In the genomic region with DNA sequence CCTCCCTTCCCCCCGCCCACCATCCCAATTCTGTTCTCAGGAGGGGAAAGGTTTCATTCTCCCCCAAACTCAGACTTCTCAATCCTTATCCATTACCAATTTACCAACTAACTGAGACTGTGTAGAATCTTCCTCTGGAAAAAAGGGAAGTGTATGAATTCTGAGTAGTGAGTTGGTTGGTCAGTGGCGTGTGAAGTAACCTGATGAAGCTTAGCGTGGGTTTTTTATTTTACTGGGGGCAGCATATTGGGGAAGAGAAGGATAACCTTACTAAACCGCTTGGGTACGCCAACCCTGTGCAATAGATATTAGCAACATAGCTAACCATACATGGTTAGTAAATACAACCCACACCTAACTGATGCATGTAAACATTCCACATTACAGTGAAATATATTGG, we compare ENCODE assay signal across 1 cellular context.
TF ChIP-seq lines count a peak whose summit lies in the region.

No MANE protein-coding gene starts in this region.

TF ChIP-seq in HCT116, 20 proteins besides CTCF, POLR2A, EP300 and RAD21 (continued from another document):
- TF ChIP-seq, protein P1, sequence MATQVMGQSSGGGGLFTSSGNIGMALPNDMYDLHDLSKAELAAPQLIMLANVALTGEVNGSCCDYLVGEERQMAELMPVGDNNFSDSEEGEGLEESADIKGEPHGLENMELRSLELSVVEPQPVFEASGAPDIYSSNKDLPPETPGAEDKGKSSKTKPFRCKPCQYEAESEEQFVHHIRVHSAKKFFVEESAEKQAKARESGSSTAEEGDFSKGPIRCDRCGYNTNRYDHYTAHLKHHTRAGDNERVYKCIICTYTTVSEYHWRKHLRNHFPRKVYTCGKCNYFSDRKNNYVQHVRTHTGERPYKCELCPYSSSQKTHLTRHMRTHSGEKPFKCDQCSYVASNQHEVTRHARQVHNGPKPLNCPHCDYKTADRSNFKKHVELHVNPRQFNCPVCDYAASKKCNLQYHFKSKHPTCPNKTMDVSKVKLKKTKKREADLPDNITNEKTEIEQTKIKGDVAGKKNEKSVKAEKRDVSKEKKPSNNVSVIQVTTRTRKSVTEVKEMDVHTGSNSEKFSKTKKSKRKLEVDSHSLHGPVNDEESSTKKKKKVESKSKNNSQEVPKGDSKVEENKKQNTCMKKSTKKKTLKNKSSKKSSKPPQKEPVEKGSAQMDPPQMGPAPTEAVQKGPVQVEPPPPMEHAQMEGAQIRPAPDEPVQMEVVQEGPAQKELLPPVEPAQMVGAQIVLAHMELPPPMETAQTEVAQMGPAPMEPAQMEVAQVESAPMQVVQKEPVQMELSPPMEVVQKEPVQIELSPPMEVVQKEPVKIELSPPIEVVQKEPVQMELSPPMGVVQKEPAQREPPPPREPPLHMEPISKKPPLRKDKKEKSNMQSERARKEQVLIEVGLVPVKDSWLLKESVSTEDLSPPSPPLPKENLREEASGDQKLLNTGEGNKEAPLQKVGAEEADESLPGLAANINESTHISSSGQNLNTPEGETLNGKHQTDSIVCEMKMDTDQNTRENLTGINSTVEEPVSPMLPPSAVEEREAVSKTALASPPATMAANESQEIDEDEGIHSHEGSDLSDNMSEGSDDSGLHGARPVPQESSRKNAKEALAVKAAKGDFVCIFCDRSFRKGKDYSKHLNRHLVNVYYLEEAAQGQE (IDR thresholded peaks at IDR 0.05; ENCODE audit: low read depth) = no peak
- TF ChIP-seq ZNF274 (IDR thresholded peaks at IDR 0.05; ENCODE audit: low read depth, low read length) (no peak), CBX3 (IDR thresholded peaks at IDR 0.05; ENCODE audit: low read depth) (no peak), YY1 (IDR thresholded peaks at IDR 0.05; ENCODE audit: extremely low read depth, insufficient replicate concordance, low read depth, low read length) (no peak), SRF (IDR thresholded peaks at IDR 0.05; ENCODE audit: low read depth) (no peak), SIN3A (IDR thresholded peaks at IDR 0.05; ENCODE audit: low read depth) (no peak), CEBPB (IDR thresholded peaks at IDR 0.05; ENCODE audit: low read depth) (no peak), EZH2phosphoT487 (IDR thresholded peaks at IDR 0.05; ENCODE audit: borderline replicate concordance) (no peak), SP1 (IDR thresholded peaks at IDR 0.05; ENCODE audit: low read depth) (no peak), ELF1 (IDR thresholded peaks at IDR 0.05; ENCODE audit: borderline replicate concordance, low read depth) (no peak), EZH2 (IDR thresholded peaks at IDR 0.05) (no peak), TCF7L2 (IDR thresholded peaks at IDR 0.05; ENCODE audit: borderline replicate concordance, extremely low read depth, insufficient read depth, insufficient read length) (no peak), FOSL1 (IDR thresholded peaks at IDR 0.05; ENCODE audit: low read depth) (no peak)
- TF ChIP-seq, protein P2, sequence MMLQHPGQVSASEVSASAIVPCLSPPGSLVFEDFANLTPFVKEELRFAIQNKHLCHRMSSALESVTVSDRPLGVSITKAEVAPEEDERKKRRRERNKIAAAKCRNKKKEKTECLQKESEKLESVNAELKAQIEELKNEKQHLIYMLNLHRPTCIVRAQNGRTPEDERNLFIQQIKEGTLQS (IDR thresholded peaks at IDR 0.05) = no peak
- TF ChIP-seq, protein P3, sequence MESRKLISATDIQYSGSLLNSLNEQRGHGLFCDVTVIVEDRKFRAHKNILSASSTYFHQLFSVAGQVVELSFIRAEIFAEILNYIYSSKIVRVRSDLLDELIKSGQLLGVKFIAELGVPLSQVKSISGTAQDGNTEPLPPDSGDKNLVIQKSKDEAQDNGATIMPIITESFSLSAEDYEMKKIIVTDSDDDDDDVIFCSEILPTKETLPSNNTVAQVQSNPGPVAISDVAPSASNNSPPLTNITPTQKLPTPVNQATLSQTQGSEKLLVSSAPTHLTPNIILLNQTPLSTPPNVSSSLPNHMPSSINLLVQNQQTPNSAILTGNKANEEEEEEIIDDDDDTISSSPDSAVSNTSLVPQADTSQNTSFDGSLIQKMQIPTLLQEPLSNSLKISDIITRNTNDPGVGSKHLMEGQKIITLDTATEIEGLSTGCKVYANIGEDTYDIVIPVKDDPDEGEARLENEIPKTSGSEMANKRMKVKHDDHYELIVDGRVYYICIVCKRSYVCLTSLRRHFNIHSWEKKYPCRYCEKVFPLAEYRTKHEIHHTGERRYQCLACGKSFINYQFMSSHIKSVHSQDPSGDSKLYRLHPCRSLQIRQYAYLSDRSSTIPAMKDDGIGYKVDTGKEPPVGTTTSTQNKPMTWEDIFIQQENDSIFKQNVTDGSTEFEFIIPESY (IDR thresholded peaks at IDR 0.05; ENCODE audit: extremely low read depth, insufficient replicate concordance, low read length) = no peak
